In genomic region chr4:159105761-159106243, GRCh38 we compare ENCODE assay signal across 8 cellular contexts.
DNase-seq lines count a peak whose midpoint lies in the region; ATAC-seq and TF ChIP-seq lines count a peak whose summit lies in the region.

No MANE protein-coding gene starts in this region.

- no peaks in the 10 kb centered on the region for H3K27me3 Mint-ChIP-seq in central memory CD8-positive, alpha-beta T cell

- H3K27ac ChIP-seq in mucosa of rectum (ENCODE audit: low read depth in 2 of 2, low read length in 2 of 2): no peak overlapping the region
- H3K27ac ChIP-seq in WERI-Rb-1: no peak overlapping the region

- DNase-seq in GM13977 (ENCODE audit: low spot score) (peak; percentile 77), NB4 (ENCODE audit: low read depth) (peak; percentile 16), NCI-H2171 treated with DMSO at 0.1 percent for 48 hours (lab: John Stamatoyannopoulos, UW) (no peak), NCI-H226 (no peak), WERI-Rb-1 (no peak)
- no peak for DNase-seq in central memory CD8-positive, alpha-beta T cell (ENCODE audit: low spot score in 2 of 2)

- H3K4me1 ChIP-seq in mucosa of rectum (ENCODE audit: control insufficient read depth in 2 of 2, insufficient read depth in 2 of 2, low read length in 2 of 2): peaks cover 13 to 14% of the 10 kb centered on the region in 2 donors

- H3K36me3 Mint-ChIP-seq in central memory CD8-positive, alpha-beta T cell (ENCODE audit: insufficient read depth): peaks cover 23% of the 10 kb centered on the region

- no peak overlapping the region for H3K4me3 ChIP-seq in NB4 (ENCODE audit: low read depth, low read length)
- H3K4me3 ChIP-seq in mucosa of rectum (ENCODE audit: low read length in 2 of 2): peak overlapping the region; percentile 83 to 88
- no peak overlapping the region for H3K4me3 ChIP-seq in WERI-Rb-1 (ENCODE audit: low read depth, low read length)

- H3K4me3 Mint-ChIP-seq in central memory CD8-positive, alpha-beta T cell: peak overlapping the region; percentile 95

- no peak for TF ChIP-seq POLR2A in NB4 (IDR thresholded peaks at IDR 0.05; ENCODE audit: extremely low read depth, insufficient read length)

- peak overlapping the region; percentile 99 for H3K27ac Mint-ChIP-seq in central memory CD8-positive, alpha-beta T cell (ENCODE audit: low read depth)

- H3K9ac ChIP-seq in mucosa of rectum (ENCODE audit: low read depth in 1 of 2, low read length in 2 of 2): no peak overlapping the region

- H3K9me3 ChIP-seq in mucosa of rectum (ENCODE audit: control insufficient read depth in 2 of 2, low read length in 2 of 2) (no peaks in the 10 kb centered on the region), WERI-Rb-1 (ENCODE audit: severe bottlenecking) (no peaks in the 10 kb centered on the region)

- no peak for TF ChIP-seq CTCF in GM13977 (IDR thresholded peaks at IDR 0.05; ENCODE audit: extremely low read depth, insufficient read depth, missing control alignments)
- TF ChIP-seq CTCF in NB4 (IDR thresholded peaks at IDR 0.05; ENCODE audit: low read depth, low read length): no peak
- no peak for TF ChIP-seq CTCF in WERI-Rb-1 (IDR thresholded peaks at IDR 0.05; ENCODE audit: low read depth, low read length)

- H3K36me3 ChIP-seq in mucosa of rectum (ENCODE audit: control insufficient read depth in 2 of 2, insufficient read depth in 2 of 2, low read length in 2 of 2) (no peaks in the 10 kb centered on the region), WERI-Rb-1 (peaks cover 3% of the 10 kb centered on the region; the same call in 1 of the 2 replicates)

- no peak for ATAC-seq in central memory CD8-positive, alpha-beta T cell (replicated peaks; ENCODE audit: extremely low read depth, poor library complexity, severe bottlenecking)
- no peak for ATAC-seq in GM19351 (IDR thresholded peaks at IDR 0.05; ENCODE audit: unreplicated experiment)

- no peaks in the 10 kb centered on the region for H3K9me3 Mint-ChIP-seq in central memory CD8-positive, alpha-beta T cell

- H3K27me3 ChIP-seq in mucosa of rectum (ENCODE audit: control insufficient read depth in 2 of 2, insufficient read depth in 2 of 2, low read length in 2 of 2): no peaks in the 10 kb centered on the region
- H3K27me3 ChIP-seq in WERI-Rb-1 (ENCODE audit: insufficient read depth, low read depth, severe bottlenecking): no peaks in the 10 kb centered on the region

- peaks cover 46% of the 10 kb centered on the region for H3K4me1 Mint-ChIP-seq in central memory CD8-positive, alpha-beta T cell

- in situ Hi-C loops in GM13977 (cut with MboI; ENCODE audit: low pct_unique_long_range_greater_than_20kb, low sequenced_read_pairs, unreplicated experiment): no loop called here

Comparison
In these comparisons a context has a peak if more than half of its experiments do, and no peak if none do; other contexts are left out.
1. DNase-seq: peak in GM13977 (single experiment) and NB4 (single experiment); none in central memory CD8-positive, alpha-beta T cell (0 of 2), NCI-H2171 treated with DMSO at 0.1 percent for 48 hours (single experiment), NCI-H226 (single experiment) and WERI-Rb-1 (single experiment).
2. H3K4me3 ChIP-seq: peak in mucosa of rectum (2 of 2); none in NB4 (single experiment) and WERI-Rb-1 (single experiment).